11 cellular contexts compared by ENCODE assay signal in genomic region chr5:134917070-134917831, GRCh38. TPM values are rescaled to one million over a fixed set of nuclear protein-coding genes. Genes with fewer than 3 reads are reported as not detected.
DNase-seq lines count a peak whose midpoint lies in the region; ATAC-seq and TF ChIP-seq lines count a peak whose summit lies in the region.
"Had no signal": no experiment of that assay in that cellular context is flagged by ENCODE, and none has a peak within 500 bp of the region (broad histone marks: within the 10 kb centered on the region; RNA-seq: fewer than 3 reads in every experiment).

No MANE protein-coding gene starts in this region.

- no peaks in the 10 kb centered on the region for H3K79me1 ChIP-seq in neuronal stem cell (ENCODE audit: low read depth, low read length)

- no peak overlapping the region for H3K27ac ChIP-seq in foreskin keratinocyte
- no peak overlapping the region for H3K27ac ChIP-seq in neuronal stem cell (replicated peaks; ENCODE audit: low read length)
- H3K27ac ChIP-seq: heart right ventricle had no signal

- no peak overlapping the region for H2BK15ac ChIP-seq in neuronal stem cell (ENCODE audit: low read length)

- no peaks in the 10 kb centered on the region for H3K27me3 ChIP-seq in foreskin keratinocyte
- H3K27me3 ChIP-seq in neuronal stem cell (ENCODE audit: control insufficient read depth in 3 of 3, insufficient read depth in 3 of 3, low read depth in 1 of 3, low read length in 3 of 3) = no peaks in the 10 kb centered on the region
- H3K27me3 ChIP-seq: heart right ventricle had no signal

- no peak overlapping the region for H2BK120ac ChIP-seq in neuronal stem cell (ENCODE audit: low read depth, low read length)

- ATAC-seq in activated T-cell treated with anti-CD3 and anti-CD28 coated beads, Interleukin-2, amount 50 U/mL, for 72 hours (replicated peaks in 1 of 2) = no peak
- no peak for ATAC-seq in foreskin keratinocyte
- ATAC-seq: heart right ventricle; stimulated activated naive B cell treated with anti-CD40 and anti-IgM and Interleukin-4, amounts not matched to agents 10 μg/mL and 1 μg/mL and 100 μg/mL, for 72 hours had no signal

- H3K4me3 ChIP-seq in neuronal stem cell (ENCODE audit: low read length in 2 of 2) = no peak overlapping the region
- H3K4me3 ChIP-seq: heart right ventricle had no signal

- H3K4ac ChIP-seq in neuronal stem cell (ENCODE audit: low read length) = no peak overlapping the region

- DNase-seq in activated T-cell treated with anti-CD3 and anti-CD28 coated beads, Interleukin-2, amount 50 U/mL, for 72 hours = no peak
- no peak for DNase-seq in activated T-cell treated with anti-CD3 and anti-CD28 coated beads, Interleukin-2, amount 50 U/mL, for 1 hour
- DNase-seq in OCI-M1 (lab: John Stamatoyannopoulos, UW) (peak; percentile 6), foreskin keratinocyte (no peak), type B pancreatic cell (ENCODE audit: extremely low spot score, unreplicated experiment) (no peak), anterior cingulate cortex (lab: John Stamatoyannopoulos, UW) (no peak), neuronal stem cell (ENCODE audit: low spot score) (no peak)
- DNase-seq in NK-92 treated with Interleukin-12 subunit alpha and Interleukin-12 subunit beta, amount 100 ng/mL, for 24 hours (lab: John Stamatoyannopoulos, UW) = no peak
- DNase-seq: heart right ventricle; NCI-H69; stimulated activated naive B cell treated with anti-CD40 and anti-IgM and Interleukin-4, amounts not matched to agents 10 μg/mL and 1 μg/mL and 100 μg/mL, for 72 hours had no signal

- H4K91ac ChIP-seq in neuronal stem cell (ENCODE audit: low read depth, low read length, poor library complexity) = no peak overlapping the region

- no peaks in the 10 kb centered on the region for H3K9me3 Mint-ChIP-seq in activated T-cell treated with anti-CD3 and anti-CD28 coated beads, Interleukin-2, amount 50 U/mL, for 72 hours
- H3K9me3 Mint-ChIP-seq in type B pancreatic cell = no peaks in the 10 kb centered on the region
- H3K9me3 Mint-ChIP-seq: stimulated activated naive B cell treated with anti-CD40 and anti-IgM and Interleukin-4, amounts not matched to agents 10 μg/mL and 1 μg/mL and 100 μg/mL, for 72 hours had no signal

- peaks cover 3% of the 10 kb centered on the region for H3K4me1 ChIP-seq in foreskin keratinocyte
- no peaks in the 10 kb centered on the region for H3K4me1 ChIP-seq in neuronal stem cell (ENCODE audit: control insufficient read depth in 2 of 2, insufficient read depth in 1 of 2, low read depth in 1 of 2, low read length in 2 of 2)

- no peak overlapping the region for H3K4me3 Mint-ChIP-seq in activated T-cell treated with anti-CD3 and anti-CD28 coated beads, Interleukin-2, amount 50 U/mL, for 72 hours
- no peak overlapping the region for H3K4me3 Mint-ChIP-seq in type B pancreatic cell
- H3K4me3 Mint-ChIP-seq: stimulated activated naive B cell treated with anti-CD40 and anti-IgM and Interleukin-4, amounts not matched to agents 10 μg/mL and 1 μg/mL and 100 μg/mL, for 72 hours had no signal

- peaks cover 0 to 83% of the 10 kb centered on the region in 2 donors for H3K36me3 ChIP-seq in neuronal stem cell (replicated peaks in 1 of 2; ENCODE audit: control insufficient read depth in 2 of 2, insufficient read depth in 2 of 2, low read length in 2 of 2)

- no peaks in the 10 kb centered on the region for H3K9me3 ChIP-seq in neuronal stem cell (replicated peaks in 1 of 2; ENCODE audit: control insufficient read depth in 2 of 2, insufficient read depth in 1 of 2, low read depth in 1 of 2, low read length in 2 of 2)
- H3K9me3 ChIP-seq: heart right ventricle had no signal

- no peak overlapping the region for H3K4me2 ChIP-seq in neuronal stem cell (ENCODE audit: insufficient read depth, low read length, poor library complexity, severe bottlenecking)

- H3K27me3 Mint-ChIP-seq in activated T-cell treated with anti-CD3 and anti-CD28 coated beads, Interleukin-2, amount 50 U/mL, for 72 hours (ENCODE audit: low read depth) = no peaks in the 10 kb centered on the region
- H3K27me3 Mint-ChIP-seq in type B pancreatic cell = no peaks in the 10 kb centered on the region
- H3K27me3 Mint-ChIP-seq: stimulated activated naive B cell treated with anti-CD40 and anti-IgM and Interleukin-4, amounts not matched to agents 10 μg/mL and 1 μg/mL and 100 μg/mL, for 72 hours had no signal

- no peak overlapping the region for H2BK5ac ChIP-seq in neuronal stem cell (ENCODE audit: low read length)

- H3K23ac ChIP-seq in neuronal stem cell (ENCODE audit: low read depth, low read length, poor library complexity) = no peak overlapping the region

- H2AFZ ChIP-seq in neuronal stem cell (ENCODE audit: low read length) = no peak overlapping the region

- peaks cover 47% of the 10 kb centered on the region for H3K4me1 Mint-ChIP-seq in activated T-cell treated with anti-CD3 and anti-CD28 coated beads, Interleukin-2, amount 50 U/mL, for 72 hours (ENCODE audit: low read depth)
- H3K4me1 Mint-ChIP-seq in type B pancreatic cell (ENCODE audit: unreplicated experiment) = no peaks in the 10 kb centered on the region

- H3K18ac ChIP-seq in neuronal stem cell (ENCODE audit: low read length) = no peak overlapping the region

- H3K27ac Mint-ChIP-seq in activated T-cell treated with anti-CD3 and anti-CD28 coated beads, Interleukin-2, amount 50 U/mL, for 72 hours = peak overlapping the region; percentile 16
- no peak overlapping the region for H3K27ac Mint-ChIP-seq in type B pancreatic cell
- H3K27ac Mint-ChIP-seq: stimulated activated naive B cell treated with anti-CD40 and anti-IgM and Interleukin-4, amounts not matched to agents 10 μg/mL and 1 μg/mL and 100 μg/mL, for 72 hours had no signal

- no CpG with 5 or more reads among the region's 10 CpGs for WGBS in neuronal stem cell (ENCODE audit: extremely low coverage in 2 of 2, insufficient read length in 2 of 2, insufficient replicate concordance in 1 of 2), 2 donors

- no peak overlapping the region for H2BK12ac ChIP-seq in neuronal stem cell (ENCODE audit: low read length)

- TF ChIP-seq CTCF in foreskin keratinocyte (conservative IDR thresholded peaks at IDR 0.05) (peak; percentile 59), type B pancreatic cell (conservative IDR thresholded peaks at IDR 0.05) (peak; percentile 30)

- no peak overlapping the region for H2AK5ac ChIP-seq in neuronal stem cell (ENCODE audit: low read depth, low read length)

- H3K36me3 Mint-ChIP-seq in activated T-cell treated with anti-CD3 and anti-CD28 coated beads, Interleukin-2, amount 50 U/mL, for 72 hours (ENCODE audit: insufficient read depth in 2 of 2) = peaks cover 2 to 13% of the 10 kb centered on the region in 2 donors
- peaks cover 17% of the 10 kb centered on the region for H3K36me3 Mint-ChIP-seq in type B pancreatic cell

- H3K9ac ChIP-seq in neuronal stem cell (ENCODE audit: low read depth, low read length, poor library complexity) = no peak overlapping the region

- no peak overlapping the region for H4K8ac ChIP-seq in neuronal stem cell (ENCODE audit: low read depth, low read length)

- H3K14ac ChIP-seq in neuronal stem cell (ENCODE audit: low read length) = no peak overlapping the region

RNA-seq across cellular contexts. Expression of gene PCBD2, which starts 12.3 kb away (rescaled TPM):
- total RNA-seq in activated T-cell treated with anti-CD3 and anti-CD28 coated beads, Interleukin-2, amount 50 U/mL, for 72 hours = 10 to 100 TPM; 22.1 to 22.2 TPM
- total RNA-seq in foreskin keratinocyte (4.6 and 4.8 TPM in 2 replicates), type B pancreatic cell (ENCODE audit: low replicate concordance) (10.4 and 10.5 TPM in 2 replicates)
- polyA plus RNA-seq in foreskin keratinocyte = 4.0 and 4.1 TPM in 2 replicates
- 1.2 TPM for polyA plus RNA-seq in neuronal stem cell (2013, experiment 1 of 2)
- 1.1 TPM for polyA plus RNA-seq in neuronal stem cell (2013, experiment 2 of 2)

RNA-seq across cellular contexts. Expression of gene TXNDC15, which starts 43.1 kb away (rescaled TPM):
- total RNA-seq in activated T-cell treated with anti-CD3 and anti-CD28 coated beads, Interleukin-2, amount 50 U/mL, for 72 hours = 10 to 100 TPM; 46.9 TPM
- total RNA-seq in foreskin keratinocyte (29.9 and 31.0 TPM in 2 replicates), type B pancreatic cell (ENCODE audit: low replicate concordance) (37.1 and 41.3 TPM in 2 replicates)
- 28.1 and 30.5 TPM in 2 replicates for polyA plus RNA-seq in foreskin keratinocyte
- polyA plus RNA-seq in neuronal stem cell (2013, experiment 1 of 2) = 37.5 TPM
- polyA plus RNA-seq in neuronal stem cell (2013, experiment 2 of 2) = 34.9 TPM

RNA-seq across cellular contexts. Expression of gene CATSPER3, which starts 50.5 kb away (rescaled TPM):
- 1 to 10 TPM in 1 of 2 donors, under 1 TPM in 1; 0.79 to 1.1 TPM for total RNA-seq in activated T-cell treated with anti-CD3 and anti-CD28 coated beads, Interleukin-2, amount 50 U/mL, for 72 hours
- 0.10 and 0.18 TPM in 2 replicates for total RNA-seq in foreskin keratinocyte
- polyA plus RNA-seq in foreskin keratinocyte = 0.21 and 0.31 TPM in 2 replicates
- total RNA-seq in type B pancreatic cell (ENCODE audit: low replicate concordance) = 0.22 and 0.74 TPM in 2 replicates
- polyA plus RNA-seq in neuronal stem cell (2013, experiment 1 of 2) = 0.08 TPM
- polyA plus RNA-seq in neuronal stem cell (2013, experiment 2 of 2) = 0.07 TPM
